Comparison of ENCODE assay signal across 10 cellular contexts in the genomic region with DNA sequence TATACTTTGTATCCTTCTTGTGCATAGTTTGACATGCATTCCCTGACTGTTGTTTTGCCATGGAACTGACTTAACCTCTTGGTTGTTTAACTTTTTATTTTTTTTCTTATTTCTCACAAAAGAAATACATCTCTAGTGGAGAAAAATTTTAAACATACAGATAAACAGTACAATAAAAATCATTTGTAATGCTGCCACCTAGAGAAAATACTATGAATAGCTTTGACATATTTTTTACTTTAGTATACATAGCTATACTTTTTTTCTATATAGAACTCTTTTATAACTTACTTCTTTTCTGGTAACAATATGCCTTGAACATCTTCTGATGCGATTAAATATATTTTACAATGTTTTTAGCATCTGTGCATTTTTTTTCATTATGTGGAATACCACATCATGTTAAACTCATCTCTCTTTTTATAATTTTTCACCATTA.
DNase-seq lines count a peak whose midpoint lies in the region; ATAC-seq and TF ChIP-seq lines count a peak whose summit lies in the region.
"Had no signal": no experiment of that assay in that cellular context is flagged by ENCODE, and none has a peak within 500 bp of the region (broad histone marks: within the 10 kb centered on the region; RNA-seq: fewer than 3 reads in every experiment).

No MANE protein-coding gene starts in this region.

- no peak for DNase-seq in GM13977 (ENCODE audit: low spot score)
- DNase-seq in WTC11 (ENCODE audit: low spot score) = no peak
- DNase-seq in kidney epithelial cell (ENCODE audit: low read depth) = no peak
- no peak for DNase-seq in activated T-cell treated with anti-CD3 and anti-CD28 coated beads for 4 hours
- DNase-seq in T-helper 1 cell = no peak
- no peak for DNase-seq in NCI-H774 (lab: John Stamatoyannopoulos, UW)
- DNase-seq: activated CD4-positive, alpha-beta T cell treated with anti-CD3 and anti-CD28 coated beads, Interleukin-2, amount 50 U/mL, for 4 hours; GF-D8 had no signal

- no peaks in the 10 kb centered on the region for H3K36me3 ChIP-seq in kidney epithelial cell (ENCODE audit: control insufficient read depth, insufficient read depth, low read length)

- no peaks in the 10 kb centered on the region; the same call in 1 of the 2 replicates for H3K27me3 Mint-ChIP-seq in WTC11 (ENCODE audit: low read depth)

- no peaks in the 10 kb centered on the region for H3K27me3 ChIP-seq in kidney epithelial cell (ENCODE audit: control insufficient read depth, insufficient read depth, low read length)

- no peak overlapping the region for H3K4me3 ChIP-seq in kidney epithelial cell (ENCODE audit: low read depth, low read length)

- H3K4me1 Mint-ChIP-seq in WTC11 = peaks cover 5% of the 10 kb centered on the region; the same call in 1 of the 2 replicates

- no peak overlapping the region for H3K27ac Mint-ChIP-seq in WTC11

- CTCF ChIA-PET in WTC11 (lab: Charles Lee) = interaction anchor here (0.6 to 1.5 kb wide), 8 partner anchors 10 to 1055 kb away, joined by 3 to 11 read pairs (median 4); no protein-coding TSS in a partner anchor

- POLR2A ChIA-PET in WTC11 (lab: Charles Lee) = no interaction called here

- H3K4me3 Mint-ChIP-seq in WTC11 = no peak overlapping the region

- in situ Hi-C loops in GM13977 (cut with MboI; ENCODE audit: low pct_unique_long_range_greater_than_20kb, low sequenced_read_pairs, unreplicated experiment) = no loop called here

- peak overlapping the region; percentile 22; the same call in 1 of the 2 replicates for H3K27ac ChIP-seq in 22Rv1

- ATAC-seq in WTC11 (no peak), HG03045 (IDR thresholded peaks at IDR 0.05; ENCODE audit: unreplicated experiment) (no peak)

- H3K9me3 Mint-ChIP-seq in WTC11 = peaks cover 16% of the 10 kb centered on the region

- peaks cover 6% of the 10 kb centered on the region; the same call in 1 of the 2 replicates for H3K36me3 Mint-ChIP-seq in WTC11

- TF ChIP-seq CTCF in 22Rv1 (IDR thresholded peaks at IDR 0.05) = peak; percentile 77
- peak; percentile 24 for TF ChIP-seq CTCF in GM13977 (IDR thresholded peaks at IDR 0.05; ENCODE audit: extremely low read depth, insufficient read depth, missing control alignments)
- 0 out of 2 replicates have a peak, but pooled peaks have one; percentile 17 for TF ChIP-seq CTCF in WTC11 (IDR thresholded peaks at IDR 0.05)
- TF ChIP-seq CTCF in kidney epithelial cell (IDR thresholded peaks at IDR 0.05; ENCODE audit: insufficient read depth, low read length, poor library complexity, severe bottlenecking) = peak; percentile 14

TF ChIP-seq in WTC11, 78 proteins besides CTCF, POLR2A, EP300 and RAD21:
- TF ChIP-seq MYBL2 (CRISPR knock-in tag; IDR thresholded peaks at IDR 0.05) (no peak), FOXP1 (CRISPR knock-in tag; IDR thresholded peaks at IDR 0.05; ENCODE audit: borderline replicate concordance) (no peak), ZNF138 (CRISPR knock-in tag; conservative IDR thresholded peaks at IDR 0.05) (no peak)
- TF ChIP-seq, protein P1, sequence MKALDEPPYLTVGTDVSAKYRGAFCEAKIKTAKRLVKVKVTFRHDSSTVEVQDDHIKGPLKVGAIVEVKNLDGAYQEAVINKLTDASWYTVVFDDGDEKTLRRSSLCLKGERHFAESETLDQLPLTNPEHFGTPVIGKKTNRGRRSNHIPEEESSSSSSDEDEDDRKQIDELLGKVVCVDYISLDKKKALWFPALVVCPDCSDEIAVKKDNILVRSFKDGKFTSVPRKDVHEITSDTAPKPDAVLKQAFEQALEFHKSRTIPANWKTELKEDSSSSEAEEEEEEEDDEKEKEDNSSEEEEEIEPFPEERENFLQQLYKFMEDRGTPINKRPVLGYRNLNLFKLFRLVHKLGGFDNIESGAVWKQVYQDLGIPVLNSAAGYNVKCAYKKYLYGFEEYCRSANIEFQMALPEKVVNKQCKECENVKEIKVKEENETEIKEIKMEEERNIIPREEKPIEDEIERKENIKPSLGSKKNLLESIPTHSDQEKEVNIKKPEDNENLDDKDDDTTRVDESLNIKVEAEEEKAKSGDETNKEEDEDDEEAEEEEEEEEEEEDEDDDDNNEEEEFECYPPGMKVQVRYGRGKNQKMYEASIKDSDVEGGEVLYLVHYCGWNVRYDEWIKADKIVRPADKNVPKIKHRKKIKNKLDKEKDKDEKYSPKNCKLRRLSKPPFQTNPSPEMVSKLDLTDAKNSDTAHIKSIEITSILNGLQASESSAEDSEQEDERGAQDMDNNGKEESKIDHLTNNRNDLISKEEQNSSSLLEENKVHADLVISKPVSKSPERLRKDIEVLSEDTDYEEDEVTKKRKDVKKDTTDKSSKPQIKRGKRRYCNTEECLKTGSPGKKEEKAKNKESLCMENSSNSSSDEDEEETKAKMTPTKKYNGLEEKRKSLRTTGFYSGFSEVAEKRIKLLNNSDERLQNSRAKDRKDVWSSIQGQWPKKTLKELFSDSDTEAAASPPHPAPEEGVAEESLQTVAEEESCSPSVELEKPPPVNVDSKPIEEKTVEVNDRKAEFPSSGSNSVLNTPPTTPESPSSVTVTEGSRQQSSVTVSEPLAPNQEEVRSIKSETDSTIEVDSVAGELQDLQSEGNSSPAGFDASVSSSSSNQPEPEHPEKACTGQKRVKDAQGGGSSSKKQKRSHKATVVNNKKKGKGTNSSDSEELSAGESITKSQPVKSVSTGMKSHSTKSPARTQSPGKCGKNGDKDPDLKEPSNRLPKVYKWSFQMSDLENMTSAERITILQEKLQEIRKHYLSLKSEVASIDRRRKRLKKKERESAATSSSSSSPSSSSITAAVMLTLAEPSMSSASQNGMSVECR (CRISPR knock-in tag; IDR thresholded peaks at IDR 0.05; ENCODE audit: borderline replicate concordance) = no peak
- TF ChIP-seq, protein P2, sequence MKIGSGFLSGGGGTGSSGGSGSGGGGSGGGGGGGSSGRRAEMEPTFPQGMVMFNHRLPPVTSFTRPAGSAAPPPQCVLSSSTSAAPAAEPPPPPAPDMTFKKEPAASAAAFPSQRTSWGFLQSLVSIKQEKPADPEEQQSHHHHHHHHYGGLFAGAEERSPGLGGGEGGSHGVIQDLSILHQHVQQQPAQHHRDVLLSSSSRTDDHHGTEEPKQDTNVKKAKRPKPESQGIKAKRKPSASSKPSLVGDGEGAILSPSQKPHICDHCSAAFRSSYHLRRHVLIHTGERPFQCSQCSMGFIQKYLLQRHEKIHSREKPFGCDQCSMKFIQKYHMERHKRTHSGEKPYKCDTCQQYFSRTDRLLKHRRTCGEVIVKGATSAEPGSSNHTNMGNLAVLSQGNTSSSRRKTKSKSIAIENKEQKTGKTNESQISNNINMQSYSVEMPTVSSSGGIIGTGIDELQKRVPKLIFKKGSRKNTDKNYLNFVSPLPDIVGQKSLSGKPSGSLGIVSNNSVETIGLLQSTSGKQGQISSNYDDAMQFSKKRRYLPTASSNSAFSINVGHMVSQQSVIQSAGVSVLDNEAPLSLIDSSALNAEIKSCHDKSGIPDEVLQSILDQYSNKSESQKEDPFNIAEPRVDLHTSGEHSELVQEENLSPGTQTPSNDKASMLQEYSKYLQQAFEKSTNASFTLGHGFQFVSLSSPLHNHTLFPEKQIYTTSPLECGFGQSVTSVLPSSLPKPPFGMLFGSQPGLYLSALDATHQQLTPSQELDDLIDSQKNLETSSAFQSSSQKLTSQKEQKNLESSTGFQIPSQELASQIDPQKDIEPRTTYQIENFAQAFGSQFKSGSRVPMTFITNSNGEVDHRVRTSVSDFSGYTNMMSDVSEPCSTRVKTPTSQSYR (CRISPR knock-in tag; IDR thresholded peaks at IDR 0.05) = no peak

Comparison
In these comparisons a context has a peak if more than half of its experiments do, and no peak if none do; other contexts are left out.
1. CTCF ChIP-seq: peak in every context shown above with its lines; median percentile 77 in 22Rv1; 24 in GM13977; 17 in WTC11; 14 in kidney epithelial cell.